Comparison of ENCODE assay signal across 21 cellular contexts in genomic region chr14:88617479-88617878, GRCh38. TPM values are rescaled to one million over a fixed set of nuclear protein-coding genes. Genes with fewer than 3 reads are reported as not detected.
DNase-seq lines count a peak whose midpoint lies in the region; ATAC-seq, FAIRE-seq and TF ChIP-seq lines count a peak whose summit lies in the region.
"Had no signal": no experiment of that assay in that cellular context is flagged by ENCODE, and none has a peak within 500 bp of the region (broad histone marks: within the 10 kb centered on the region; RNA-seq: fewer than 3 reads in every experiment).

No MANE protein-coding gene starts in this region.

- TF ChIP-seq EP300 in HepG2 (IDR thresholded peaks at IDR 0.05; ENCODE audit: low read depth in 2 of 2, low read length in 2 of 2) (no peak), HepG2 (CRISPR knock-in tag; IDR thresholded peaks at IDR 0.05; ENCODE audit: borderline replicate concordance) (no peak)

- H3K4me3 Mint-ChIP-seq in WTC11 = no peak overlapping the region
- H3K4me3 Mint-ChIP-seq in activated CD8-positive, alpha-beta T cell treated with anti-CD3 and anti-CD28 coated beads, Interleukin-2, amount 10 ng/mL, durations not matched to agents 7 days and 5 days = no peak overlapping the region
- H3K4me3 Mint-ChIP-seq: B cell; CD4-positive, CD25-positive, alpha-beta regulatory T cell; CD8-positive, alpha-beta T cell; H9; HFFc6 had no signal

- no TSS peak for BruUV-seq in HepG2 (replicated peaks; lab: Mats Ljungman, UMichigan)

- H2AFZ ChIP-seq in HepG2 (ENCODE audit: low read length) = no peak overlapping the region

- DNase-seq in HepG2 (ENCODE audit: low spot score) (no peak), right lobe of liver (no peak), WTC11 (ENCODE audit: low spot score) (no peak), epithelial cell of prostate (ENCODE audit: low read depth, low spot score) (no peak), glomerular visceral epithelial cell (ENCODE audit: extremely low spot score) (no peak), MG63 (no peak)
- no peak for DNase-seq in activated CD8-positive, alpha-beta T cell treated with anti-CD3 and anti-CD28 coated beads, Interleukin-2, amount 10 ng/mL, durations not matched to agents 7 days and 5 days
- DNase-seq: 8988T; Caco-2; CD4-positive, CD25-positive, alpha-beta regulatory T cell; CD8-positive, alpha-beta T cell; DMS153; DND-41; H9; HFFc6 had no signal

- no peak for FAIRE-seq in HepG2 (lab: Jason Lieb, UNC)
- FAIRE-seq: GM12892 had no signal

- no peak overlapping the region for H3K4me2 ChIP-seq in HepG2 (ENCODE audit: low read depth, low read length)
- H3K4me2 ChIP-seq: BLaER1 had no signal

- H3K4me3 ChIP-seq in HepG2 (replicated peaks in 1 of 3; ENCODE audit: insufficient read depth in 1 of 3, low read depth in 2 of 3, low read length in 3 of 3) = no peak overlapping the region
- H3K4me3 ChIP-seq in right lobe of liver = no peak overlapping the region
- no peak overlapping the region for H3K4me3 ChIP-seq in HUES48 (ENCODE audit: low read depth, low read length)
- H3K4me3 ChIP-seq in MG63 = no peak overlapping the region
- H3K4me3 ChIP-seq: BLaER1 had no signal

- H3K27me3 ChIP-seq in HepG2 (ENCODE audit: control insufficient read depth in 1 of 2, insufficient read depth in 2 of 2, low read length in 2 of 2) = no peaks in the 10 kb centered on the region
- no peaks in the 10 kb centered on the region for H3K27me3 ChIP-seq in right lobe of liver
- H3K27me3 ChIP-seq in HUES48 (ENCODE audit: control insufficient read depth, insufficient read depth, low read length) = no peaks in the 10 kb centered on the region
- no peaks in the 10 kb centered on the region for H3K27me3 ChIP-seq in MG63
- H3K27me3 ChIP-seq: BLaER1 had no signal

- H3K9ac ChIP-seq in HepG2 (ENCODE audit: insufficient read depth, low read depth, low read length) (no peak overlapping the region), HUES48 (ENCODE audit: low read depth, low read length) (no peak overlapping the region)
- H3K9ac ChIP-seq: BLaER1 had no signal

- H4K20me1 ChIP-seq in HepG2 (ENCODE audit: insufficient read depth, low read length) = no peaks in the 10 kb centered on the region

- intact Hi-C loops in HepG2 (cut with micrococcal nuclease; ENCODE audit: unreplicated experiment) = no loop called here
- intact Hi-C loops in right lobe of liver (cut with DNase I) = no loop called here

- peaks cover 6% of the 10 kb centered on the region; the same call in 1 of the 2 replicates for H3K36me3 Mint-ChIP-seq in WTC11
- peaks cover 15% of the 10 kb centered on the region for H3K36me3 Mint-ChIP-seq in activated CD8-positive, alpha-beta T cell treated with anti-CD3 and anti-CD28 coated beads, Interleukin-2, amount 10 ng/mL, durations not matched to agents 7 days and 5 days (ENCODE audit: low read depth)

- H3K4me1 Mint-ChIP-seq in WTC11 = peaks cover 23% of the 10 kb centered on the region
- H3K4me1 Mint-ChIP-seq in activated CD8-positive, alpha-beta T cell treated with anti-CD3 and anti-CD28 coated beads, Interleukin-2, amount 10 ng/mL, durations not matched to agents 7 days and 5 days (ENCODE audit: low read depth) = peaks cover 14% of the 10 kb centered on the region

- 87% methylated on average over 1 of the region's 1 CpG for WGBS in HepG2 (ENCODE audit: low lambda C conversion rate)
- WGBS in right lobe of liver (ENCODE audit: insufficient coverage, low coverage, low lambda C conversion rate, missing lambda C conversion rate) = 91% methylated on average over 1 of the region's 1 CpG

- no peaks in the 10 kb centered on the region for H3K79me2 ChIP-seq in HepG2 (ENCODE audit: insufficient read depth, low read length)

- no peak for ATAC-seq in HepG2
- no peak for ATAC-seq in right lobe of liver
- no peak for ATAC-seq in WTC11
- ATAC-seq in activated CD8-positive, alpha-beta T cell treated with anti-CD3 and anti-CD28 coated beads, Interleukin-2, amount 10 ng/mL, durations not matched to agents 7 days and 5 days = no peak
- ATAC-seq: CD8-positive, alpha-beta T cell; HCT116 had no signal

- in situ Hi-C loops in HepG2 (cut with HindIII; ENCODE audit: extremely low pct_ligation_motif_present, low pct_unique_long_range_greater_than_20kb) = no loop called here

- no peak for TF ChIP-seq RAD21 in HepG2 (CRISPR knock-in tag; IDR thresholded peaks at IDR 0.05)

- H3K27me3 Mint-ChIP-seq in WTC11 (ENCODE audit: low read depth) = no peaks in the 10 kb centered on the region
- no peaks in the 10 kb centered on the region for H3K27me3 Mint-ChIP-seq in activated CD8-positive, alpha-beta T cell treated with anti-CD3 and anti-CD28 coated beads, Interleukin-2, amount 10 ng/mL, durations not matched to agents 7 days and 5 days (ENCODE audit: low read depth)
- H3K27me3 Mint-ChIP-seq: B cell; CD4-positive, CD25-positive, alpha-beta regulatory T cell had no signal

- H3K9me3 Mint-ChIP-seq in WTC11 = no peaks in the 10 kb centered on the region
- no peaks in the 10 kb centered on the region for H3K9me3 Mint-ChIP-seq in activated CD8-positive, alpha-beta T cell treated with anti-CD3 and anti-CD28 coated beads, Interleukin-2, amount 10 ng/mL, durations not matched to agents 7 days and 5 days (ENCODE audit: insufficient read depth)
- H3K9me3 Mint-ChIP-seq: CD4-positive, CD25-positive, alpha-beta regulatory T cell; CD8-positive, alpha-beta T cell; H9; HFFc6 had no signal

- H3K27ac Mint-ChIP-seq in WTC11 = no peak overlapping the region
- H3K27ac Mint-ChIP-seq in activated CD8-positive, alpha-beta T cell treated with anti-CD3 and anti-CD28 coated beads, Interleukin-2, amount 10 ng/mL, durations not matched to agents 7 days and 5 days = no peak overlapping the region
- H3K27ac Mint-ChIP-seq: B cell, HFFc6 had no signal

- TF ChIP-seq POLR2A in HepG2 (IDR thresholded peaks at IDR 0.05; ENCODE audit: insufficient read depth in 1 of 2, low read depth in 2 of 2, low read length in 2 of 2) = no peak
- no peak for TF ChIP-seq POLR2A in right lobe of liver (IDR thresholded peaks at IDR 0.05)

- H3K9me3 ChIP-seq in HepG2 (ENCODE audit: low read length) (no peaks in the 10 kb centered on the region), right lobe of liver (no peaks in the 10 kb centered on the region), HUES48 (ENCODE audit: control insufficient read depth, insufficient read depth, low read length) (no peaks in the 10 kb centered on the region), MG63 (no peaks in the 10 kb centered on the region)
- H3K9me3 ChIP-seq: BLaER1, Caco-2 had no signal

- POLR2A ChIA-PET in HepG2 (lab: Yijun Ruan, JAX) (no interaction called here), WTC11 (lab: Charles Lee) (no interaction called here)
- POLR2A ChIA-PET in activated CD8-positive, alpha-beta T cell treated with anti-CD3 and anti-CD28 coated beads, Interleukin-2, amount 10 ng/mL, durations not matched to agents 7 days and 5 days (lab: Charles Lee) = no interaction called here

- H3K36me3 ChIP-seq in HepG2 (replicated peaks in 1 of 2; ENCODE audit: control insufficient read depth in 1 of 2, insufficient read depth in 2 of 2, low read length in 2 of 2) (peaks cover 0 to 4% of the 10 kb centered on the region in 2 experiments; a peak in 2 of 5 replicates), right lobe of liver (peaks cover 0 to 5% (median 0%) of the 10 kb centered on the region in 4 donors), HUES48 (ENCODE audit: control insufficient read depth, insufficient read depth, low read length) (peaks cover 24% of the 10 kb centered on the region), MG63 (peaks cover 13% of the 10 kb centered on the region)

- peaks cover 17% of the 10 kb centered on the region for H3K4me1 ChIP-seq in HepG2 (ENCODE audit: insufficient read depth, low read length)
- peaks cover 0 to 17% (median 7%) of the 10 kb centered on the region in 4 donors for H3K4me1 ChIP-seq in right lobe of liver
- peaks cover 13% of the 10 kb centered on the region for H3K4me1 ChIP-seq in HUES48 (ENCODE audit: control insufficient read depth, insufficient read depth, low read length)

- TF ChIP-seq CTCF in HepG2 (CRISPR knock-in tag; IDR thresholded peaks at IDR 0.05) (no peak), right lobe of liver (IDR thresholded peaks at IDR 0.05) (no peak), WTC11 (IDR thresholded peaks at IDR 0.05) (no peak)

- H3K27ac ChIP-seq in HepG2 (ENCODE audit: extremely low read length, insufficient read depth, low read length) (no peak overlapping the region), right lobe of liver (no peak overlapping the region), HUES48 (ENCODE audit: low read depth, low read length) (peak overlapping the region; percentile 66), epithelial cell of prostate (peak overlapping the region; percentile 64)
- H3K27ac ChIP-seq: BLaER1, C4-2B had no signal

- CTCF ChIA-PET in HepG2 (lab: Yijun Ruan, JAX; ENCODE audit: low intra/inter-chr PET ratio, low total read pairs) (no interaction called here), WTC11 (lab: Charles Lee) (no interaction called here)
- CTCF ChIA-PET in activated CD8-positive, alpha-beta T cell treated with anti-CD3 and anti-CD28 coated beads, Interleukin-2, amount 10 ng/mL, durations not matched to agents 7 days and 5 days (lab: Charles Lee) = no interaction called here

RNA-seq across cellular contexts. Expression of gene ZC3H14, which starts 54.6 kb away (rescaled TPM):
- total RNA-seq in HepG2 (2016; rRNA removed; fragmentation: Illumina TruSeq; extraction: Trizol) = 65.1 and 94.2 TPM in 2 replicates
- 54.6 and 64.5 TPM in 2 replicates for total RNA-seq in HepG2 (2016; cell fraction: cytosol; rRNA removed; fragmentation: Illumina TruSeq; extraction: Trizol; ENCODE audit: low read depth)
- total RNA-seq in HepG2 (2016; cell fraction: insoluble cytoplasmic fraction; rRNA removed; fragmentation: Illumina TruSeq; extraction: Trizol) = 59.7 and 87.2 TPM in 2 replicates
- total RNA-seq in HepG2 (2016; cell fraction: membrane; rRNA removed; fragmentation: Illumina TruSeq; extraction: Trizol) = 25.9 and 26.0 TPM in 2 replicates
- total RNA-seq in HepG2 (2016; cell fraction: nucleus; rRNA removed; fragmentation: Illumina TruSeq; extraction: Trizol) = 50.6 and 52.1 TPM in 2 replicates
- polyA plus RNA-seq in HepG2 (2011; rRNA removed) = 60.8 and 67.5 TPM in 2 replicates
- 37.8 and 48.4 TPM in 2 replicates for polyA plus RNA-seq in HepG2 (2011; cell fraction: cytosol; rRNA removed)
- 75.4 and 75.5 TPM in 2 replicates for polyA plus RNA-seq in HepG2 (2011; cell fraction: nucleus; rRNA removed)
- 25.2 and 25.4 TPM in 2 replicates for polyA plus RNA-seq in HepG2 (2012)
- 6.4 and 6.5 TPM in 2 replicates for polyA plus RNA-seq in HepG2 (2016; cell fraction: cytosol; fragmentation: Illumina TruSeq; extraction: Trizol; ENCODE audit: low read depth)
- 73.3 and 82.2 TPM in 2 replicates for polyA plus RNA-seq in HepG2 (2016; cell fraction: insoluble cytoplasmic fraction; fragmentation: Illumina TruSeq; extraction: Trizol; ENCODE audit: low read depth)
- polyA plus RNA-seq in HepG2 (2016; cell fraction: membrane; fragmentation: Illumina TruSeq; extraction: Trizol; ENCODE audit: low read depth) = 8.3 and 15.1 TPM in 2 replicates
- polyA plus RNA-seq in HepG2 (2016; cell fraction: nucleus; fragmentation: Illumina TruSeq; extraction: Trizol; ENCODE audit: insufficient read depth, low read depth) = 75.8 and 82.9 TPM in 2 replicates
- 87.6 and 214 TPM in 2 replicates for polyA minus RNA-seq in HepG2 (2011; rRNA and poly(A)+ RNA removed; ENCODE audit: low replicate concordance)
- polyA minus RNA-seq in HepG2 (2011; cell fraction: cytosol; rRNA and poly(A)+ RNA removed) = 38.7 and 40.2 TPM in 2 replicates
- 47.1 and 51.6 TPM in 2 replicates for polyA minus RNA-seq in HepG2 (2011; cell fraction: nucleus; rRNA and poly(A)+ RNA removed)
- 10 to 100 TPM; 37.2 to 52.5 (median 42.1) TPM for total RNA-seq in right lobe of liver
- 63.2 to 69.9 TPM (median 64.9 TPM) in 3 replicates for total RNA-seq in WTC11 (2021)
- 10 to 100 TPM; 39.6 to 42.4 TPM for total RNA-seq in activated CD8-positive, alpha-beta T cell treated with anti-CD3 and anti-CD28 coated beads, Interleukin-2, amount 10 ng/mL, durations not matched to agents 7 days and 5 days
- total RNA-seq in MG63 (2014; rRNA removed; shearing (Covaris generic); ENCODE audit: low replicate concordance) = 44.9 and 54.1 TPM in 2 replicates

Comparison
In these comparisons a context has a peak if more than half of its experiments do, and no peak if none do; other contexts are left out.
1. H3K27ac ChIP-seq: peak in HUES48 (single experiment) and epithelial cell of prostate (single experiment); none in HepG2 (single experiment) and right lobe of liver (0 of 3).
2. Of the 50 proteins assayed by ChIP-seq in both HepG2 and WTC11: peak only in HepG2: none; only in WTC11: none; in both: ZNF121; in neither: 49.